10 cellular contexts compared by ENCODE assay signal in genomic region chr1:88701275-88701674, GRCh38. TPM values are rescaled to one million over a fixed set of nuclear protein-coding genes. Genes with fewer than 3 reads are reported as not detected.
DNase-seq lines count a peak whose midpoint lies in the region; ATAC-seq and TF ChIP-seq lines count a peak whose summit lies in the region.
"Had no signal": no experiment of that assay in that cellular context is flagged by ENCODE, and none has a peak within 500 bp of the region (broad histone marks: within the 10 kb centered on the region; RNA-seq: fewer than 3 reads in every experiment).

No MANE protein-coding gene starts in this region.

- DNase-seq in naive thymus-derived CD4-positive, alpha-beta T cell = no peak
- DNase-seq in activated T-cell treated with anti-CD3 and anti-CD28 coated beads for 4 hours (no peak), NCI-H748 treated with DMSO at 0.1 percent for 48 hours (lab: John Stamatoyannopoulos, UW) (no peak), NCI-H2081 treated with DMSO at 0.1 percent for 48 hours (lab: John Stamatoyannopoulos, UW) (no peak), osteoblast (ENCODE audit: insufficient read length, low spot score, missing footprints) (no peak)
- DNase-seq: activated gamma-delta T cell treated with Interleukin-2 at 50 U/mL for 16 hours, NCI-H774 had no signal

- no peak for TF ChIP-seq CTCF in OCI-LY3 (IDR thresholded peaks at IDR 0.05; ENCODE audit: low read depth, low read length)
- TF ChIP-seq CTCF in osteoblast (IDR thresholded peaks at IDR 0.05; ENCODE audit: extremely low read depth, low read depth, low read length) = no peak

- H3K27me3 ChIP-seq in OCI-LY3 (ENCODE audit: low read depth, low read length) (no peaks in the 10 kb centered on the region), osteoblast (ENCODE audit: insufficient read depth, low read length) (no peaks in the 10 kb centered on the region)
- no peaks in the 10 kb centered on the region for H3K27me3 ChIP-seq in naive thymus-derived CD4-positive, alpha-beta T cell (ENCODE audit: control insufficient read depth in 2 of 2, insufficient read depth in 2 of 2, low read length in 2 of 2)

- H3K4me3 ChIP-seq in OCI-LY3 (ENCODE audit: low read length) (0 out of 2 replicates have a peak overlapping the region, but pooled peaks have one; percentile 23), osteoblast (ENCODE audit: insufficient read depth, low read length) (no peak overlapping the region)
- no peak overlapping the region for H3K4me3 ChIP-seq in naive thymus-derived CD4-positive, alpha-beta T cell (ENCODE audit: low read length)

- H3K4me3 Mint-ChIP-seq in naive thymus-derived CD4-positive, alpha-beta T cell = no peak overlapping the region

- intact Hi-C loops in naive thymus-derived CD4-positive, alpha-beta T cell (cut with micrococcal nuclease) = loop anchor here in 1 of 2 donors (2.0 kb wide), 1 partner anchor 16 kb away; the partner anchor contains the start of gene PKN2

- H3K27ac ChIP-seq in OCI-LY3 (ENCODE audit: low read length) (peak overlapping the region; percentile 48), osteoblast (ENCODE audit: low read depth, low read length) (no peak overlapping the region)
- no peak overlapping the region for H3K27ac ChIP-seq in naive thymus-derived CD4-positive, alpha-beta T cell (ENCODE audit: low read depth, low read length)

- H2AFZ ChIP-seq in OCI-LY3 (ENCODE audit: low read depth, low read length) = no peak overlapping the region
- H2AFZ ChIP-seq in osteoblast (ENCODE audit: low read length) = no peak overlapping the region

- no peak overlapping the region for H3K9ac ChIP-seq in OCI-LY3 (ENCODE audit: low read length)

- peak overlapping the region in 1 of 9 donors; percentile 19 for H3K27ac Mint-ChIP-seq in naive thymus-derived CD4-positive, alpha-beta T cell

- peak overlapping the region; percentile 34 for H3K4me2 ChIP-seq in OCI-LY3 (ENCODE audit: low read length)
- H3K4me2 ChIP-seq in osteoblast (ENCODE audit: insufficient read depth, low read length) = no peak overlapping the region

- no peaks in the 10 kb centered on the region for H3K36me3 ChIP-seq in OCI-LY3 (replicated peaks; ENCODE audit: low read depth, low read length)
- no peaks in the 10 kb centered on the region for H3K36me3 ChIP-seq in naive thymus-derived CD4-positive, alpha-beta T cell (ENCODE audit: control insufficient read depth in 2 of 3, insufficient read depth in 3 of 3, low read length in 3 of 3)
- H3K36me3 ChIP-seq in osteoblast (ENCODE audit: insufficient read depth, low read length) = no peaks in the 10 kb centered on the region

- ATAC-seq in GM18867 (IDR thresholded peaks at IDR 0.05; ENCODE audit: unreplicated experiment) = peak; percentile 84
- peak; percentile 91 for ATAC-seq in HG02870 (IDR thresholded peaks at IDR 0.05; ENCODE audit: unreplicated experiment)
- peak; percentile 85 for ATAC-seq in naive thymus-derived CD4-positive, alpha-beta T cell

- H3K27me3 Mint-ChIP-seq in naive thymus-derived CD4-positive, alpha-beta T cell = no peaks in the 10 kb centered on the region

- CTCF ChIA-PET in naive thymus-derived CD4-positive, alpha-beta T cell (lab: Charles Lee) = no interaction called here

- H3K79me2 ChIP-seq in OCI-LY3 (ENCODE audit: low read length) (peaks cover 42% of the 10 kb centered on the region), osteoblast (ENCODE audit: insufficient read depth, low read length) (peaks cover 82% of the 10 kb centered on the region)

- H3K9me3 Mint-ChIP-seq in naive thymus-derived CD4-positive, alpha-beta T cell = peaks cover 0 to 4% (median 0%) of the 10 kb centered on the region in 11 donors

- peaks cover 10 to 60% (median 50%) of the 10 kb centered on the region in 7 donors for H3K4me1 Mint-ChIP-seq in naive thymus-derived CD4-positive, alpha-beta T cell

- POLR2A ChIA-PET in naive thymus-derived CD4-positive, alpha-beta T cell (lab: Charles Lee) = interaction anchor here (0.6 kb wide), 1 partner anchor 51 kb away, joined by 3 read pairs; no protein-coding TSS in a partner anchor

- peaks cover 0 to 36% (median 19%) of the 10 kb centered on the region in 5 donors for H3K36me3 Mint-ChIP-seq in naive thymus-derived CD4-positive, alpha-beta T cell

- H4K20me1 ChIP-seq in OCI-LY3 (ENCODE audit: insufficient read depth, low read length) (0 out of 2 replicates have a peak, but pooled peaks cover 2% of the 10 kb centered on the region), osteoblast (ENCODE audit: insufficient read depth, low read length) (peaks cover 1% of the 10 kb centered on the region)

- H3K4me1 ChIP-seq in OCI-LY3 (ENCODE audit: low read length) = peaks cover 37% of the 10 kb centered on the region
- H3K4me1 ChIP-seq in naive thymus-derived CD4-positive, alpha-beta T cell (ENCODE audit: control insufficient read depth in 2 of 2, insufficient read depth in 2 of 2, low read length in 2 of 2) = no peaks in the 10 kb centered on the region
- H3K4me1 ChIP-seq in osteoblast (ENCODE audit: insufficient read depth, low read length) = peaks cover 8% of the 10 kb centered on the region

- H3K9me3 ChIP-seq in OCI-LY3 (ENCODE audit: insufficient read depth, low read length) (no peaks in the 10 kb centered on the region), osteoblast (ENCODE audit: low read depth, low read length) (no peaks in the 10 kb centered on the region)
- H3K9me3 ChIP-seq in naive thymus-derived CD4-positive, alpha-beta T cell (ENCODE audit: control insufficient read depth in 2 of 3, low read length in 3 of 3) = no peaks in the 10 kb centered on the region

RNA-seq across cellular contexts. Expression of gene PKN2, which starts 17.2 kb away (rescaled TPM):
- 10 to 100 TPM; 32.1 to 53.8 (median 46.9) TPM for total RNA-seq in naive thymus-derived CD4-positive, alpha-beta T cell
- polyA plus RNA-seq in naive thymus-derived CD4-positive, alpha-beta T cell = 10 to 100 TPM in 1 of 2 donors, 1 to 10 TPM in 1; 9.0 to 10.2 TPM
- 41.5 and 43.4 TPM in 2 replicates for total RNA-seq in osteoblast
